In the genomic region with DNA sequence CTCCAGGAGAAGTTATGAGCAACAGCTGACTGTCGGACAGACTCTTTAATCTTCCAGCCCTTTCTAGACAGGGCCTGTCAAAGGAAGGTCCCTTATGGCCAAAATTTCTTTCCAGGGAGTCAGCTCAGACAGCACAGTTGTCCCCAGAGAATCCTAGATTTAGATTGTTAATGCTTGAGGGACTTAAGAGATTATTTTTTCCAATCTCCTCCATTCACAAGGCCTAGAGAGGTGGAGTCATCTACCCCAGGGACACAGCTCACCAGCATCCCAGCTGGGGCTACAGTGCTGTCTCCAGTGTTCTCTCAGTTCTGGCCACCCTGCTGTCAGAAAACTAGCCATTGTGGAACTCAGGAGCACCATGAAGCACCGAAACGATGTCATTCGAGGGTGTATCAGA, we compare ENCODE assay signal across 24 cellular contexts. TPM values are rescaled to one million over a fixed set of nuclear protein-coding genes. Genes with fewer than 3 reads are reported as not detected.
"Had no signal": no experiment of that assay in that cellular context is flagged by ENCODE, and none has a peak within 500 bp of the region (broad histone marks: within the 10 kb centered on the region; RNA-seq: fewer than 3 reads in every experiment).

No MANE protein-coding gene starts in this region.

- DNase-seq: MV-4-11, NCI-H1048, NCI-H1105, NCI-H1417, NCI-H1436 treated with DMSO at 0.1 percent for 48 hours, NCI-H1694, NCI-H187 treated with DMSO at 0.1 percent for 48 hours, NCI-H2029 treated with DMSO at 0.1 percent for 48 hours, NCI-H2171 treated with DMSO at 0.1 percent for 48 hours, NCI-H345, NCI-H446 treated with DMSO at 0.1 percent for 48 hours, NCI-H510A treated with DMSO at 0.1 percent for 48 hours, NCI-H526, Right ventricle myocardium superior, RPMI8226, SIG-M5 had no signal

- H3K36me3 Mint-ChIP-seq: IgD-negative memory B cell had no signal

- H3K4me1 ChIP-seq: SJSA1 had no signal

- ATAC-seq: K562 had no signal

- H3K9me3 ChIP-seq: SJSA1 had no signal

- H3K27me3 ChIP-seq: SJSA1 had no signal

- H3K4me3 ChIP-seq: K562, SJSA1, SK-N-MC had no signal

- H3K27ac ChIP-seq: HL-60, KMS-11, SJSA1, SK-N-MC had no signal

- H3K36me3 ChIP-seq: SJSA1 had no signal

- H3K9ac ChIP-seq: KMS-11 had no signal

- H3K4me2 ChIP-seq: KMS-11 had no signal

- H3K4me3 Mint-ChIP-seq: IgD-negative memory B cell had no signal

- H3K27ac Mint-ChIP-seq: IgD-negative memory B cell had no signal

RNA-seq across cellular contexts. Expression of a gene that starts 7.8 kb away (rescaled TPM):
- total RNA-seq: K562, LHCN-M2, MCF 10A had no signal

RNA-seq across cellular contexts. Expression of a gene that starts 35.3 kb away (rescaled TPM):
- total RNA-seq: K562, LHCN-M2, MCF 10A, SJSA1 had no signal
